ENCODE assay signal across 8 cellular contexts in the genomic region with DNA sequence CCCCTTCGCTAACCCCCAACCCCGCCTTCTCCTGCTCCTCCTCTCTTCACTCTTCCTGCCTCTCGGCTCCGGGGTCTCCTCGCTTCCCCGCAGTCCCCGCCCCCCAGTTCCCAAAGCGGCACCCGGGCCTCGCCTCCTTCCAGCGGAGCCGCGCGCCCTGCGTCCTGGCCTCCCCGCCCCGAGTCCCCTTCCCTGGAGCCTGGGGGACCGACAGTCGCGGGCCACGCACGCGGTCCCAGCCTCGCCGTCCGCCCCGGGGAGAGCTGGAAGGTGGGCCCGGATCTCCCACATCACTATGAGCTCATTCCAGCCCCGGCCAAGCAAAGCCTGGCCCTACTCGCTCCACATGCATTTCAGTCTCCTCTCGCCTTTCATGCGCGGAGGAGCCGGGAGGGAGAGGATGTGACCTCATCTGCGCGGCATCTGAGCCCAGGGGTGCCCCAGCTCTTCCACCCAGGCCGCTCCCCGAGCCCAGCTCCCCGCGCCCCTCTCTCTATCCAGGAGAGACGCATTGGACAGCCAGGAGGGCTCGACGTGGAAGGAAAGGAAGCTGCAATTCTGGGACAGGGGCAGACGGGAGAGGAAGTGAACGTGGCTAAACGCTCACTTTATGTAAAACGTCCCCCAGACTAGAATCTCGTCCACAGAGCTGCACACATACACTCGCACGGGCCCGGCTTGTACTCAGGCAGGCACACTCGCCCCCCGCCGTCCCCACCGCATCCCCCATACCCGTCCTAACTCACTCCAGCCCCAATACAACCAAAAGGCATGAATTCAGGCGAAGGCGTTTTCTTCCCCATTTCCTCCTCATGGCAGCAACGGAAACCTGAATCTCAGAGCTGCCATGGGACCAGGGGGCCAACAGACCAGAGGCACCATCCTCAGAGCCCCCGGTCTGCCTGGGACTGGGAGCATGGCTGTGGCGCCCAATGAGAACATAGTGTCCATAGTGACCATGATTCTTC.
DNase-seq lines count a peak whose midpoint lies in the region; ATAC-seq lines count a peak whose summit lies in the region.

No MANE protein-coding gene starts in this region.

- H3K4me1 ChIP-seq in aorta (ENCODE audit: control insufficient read depth in 1 of 2, insufficient read depth in 2 of 2, low read length in 2 of 2), result no peaks in the 10 kb centered on the region

- 9% methylated on average over 60 to 61 of the region's 61 CpGs for WGBS in aorta, 2 donors

- H3K27me3 ChIP-seq in aorta (ENCODE audit: control insufficient read depth in 1 of 2, insufficient read depth in 2 of 2, low read length in 1 of 2), result peaks cover 0 to 1% of the 10 kb centered on the region in 2 donors

- no peaks in the 10 kb centered on the region for H3K36me3 ChIP-seq in aorta (ENCODE audit: control insufficient read depth in 1 of 2, insufficient read depth in 2 of 2, low read length in 1 of 2)

- ATAC-seq in aorta (ENCODE audit: low FRiP score), result peak; percentile 86

- DNase-seq in NCI-H748 (lab: John Stamatoyannopoulos, UW; ENCODE audit: unreplicated experiment) (peak; percentile 9), NCI-H748 treated with DMSO at 0.1 percent for 48 hours (lab: John Stamatoyannopoulos, UW) (no peak), Kasumi-1 (lab: John Stamatoyannopoulos, UW) (peak; percentile 29 to 47), activated gamma-delta T cell treated with Interleukin-2 at 50 U/mL for 16 hours (peak; percentile 35), head of caudate nucleus (peak in 36 of 42 donors; percentile 7 to 72 (median 36)), posterior cingulate gyrus (peak in 7 of 10 donors; percentile 13 to 90 (median 47)), aorta (peak; percentile 70 to 82), NCI-H345 (lab: John Stamatoyannopoulos, UW) (no peak)

- intact Hi-C loops in head of caudate nucleus (cut with DNase I) (no loop called here), posterior cingulate gyrus (cut with DNase I) (no loop called here), aorta (cut with DNase I) (no loop called here)

- H3K4me3 ChIP-seq in aorta (ENCODE audit: low read length in 2 of 2), result peak overlapping the region; percentile 10 to 20

- no peaks in the 10 kb centered on the region for H3K9me3 ChIP-seq in aorta (ENCODE audit: control insufficient read depth, low read length)

- no peak overlapping the region for H3K27ac ChIP-seq in aorta (ENCODE audit: low read depth in 1 of 2, low read length in 2 of 2)

Comparison
In these comparisons a context has a peak if more than half of its experiments do, and no peak if none do; other contexts are left out.
1. DNase-seq: peak in NCI-H748 (single experiment), Kasumi-1 (2 of 2), activated gamma-delta T cell treated with Interleukin-2 at 50 U/mL for 16 hours (single experiment), head of caudate nucleus (36 of 42), posterior cingulate gyrus (7 of 10) and aorta (2 of 2); none in NCI-H748 treated with DMSO at 0.1 percent for 48 hours (single experiment) and NCI-H345 (single experiment).